Comparison of ENCODE assay signal across 19 cellular contexts in genomic region chr17:44977065-44977464, GRCh38. TPM values are rescaled to one million over a fixed set of nuclear protein-coding genes. Genes with fewer than 3 reads are reported as not detected.
DNase-seq lines count a peak whose midpoint lies in the region; ATAC-seq and TF ChIP-seq lines count a peak whose summit lies in the region.
"Had no signal": no experiment of that assay in that cellular context is flagged by ENCODE, and none has a peak within 500 bp of the region (broad histone marks: within the 10 kb centered on the region; RNA-seq: fewer than 3 reads in every experiment).

No MANE protein-coding gene starts in this region.

- ATAC-seq in heart left ventricle: no peak
- ATAC-seq in left cardiac atrium: no peak
- no peak for ATAC-seq in HG03095 (IDR thresholded peaks at IDR 0.05; ENCODE audit: unreplicated experiment)
- ATAC-seq: gastrocnemius medialis had no signal

- TF ChIP-seq CTCF in heart left ventricle (IDR thresholded peaks at IDR 0.05) (no peak), esophagus squamous epithelium (IDR thresholded peaks at IDR 0.05) (no peak), transverse colon (IDR thresholded peaks at IDR 0.05) (no peak)

- H3K27me3 ChIP-seq in heart left ventricle: peaks cover 0 to 27% (median 0%) of the 10 kb centered on the region in 9 donors
- peaks cover 0 to 52% (median 0%) of the 10 kb centered on the region in 4 donors for H3K27me3 ChIP-seq in esophagus squamous epithelium
- H3K27me3 ChIP-seq in transverse colon: peaks cover 44% of the 10 kb centered on the region

- no peak for DNase-seq in heart left ventricle
- DNase-seq in left cardiac atrium: no peak
- peak; percentile 23 for DNase-seq in NAMALWA (ENCODE audit: low spot score)
- DNase-seq in esophagus squamous epithelium (lab: John Stamatoyannopoulos, UW): no peak
- DNase-seq in transverse colon: no peak
- DNase-seq in activated CD4-positive, alpha-beta T cell treated with anti-CD3 and anti-CD28 coated beads, Interleukin-2, amount 50 U/mL, for 48 hours: no peak
- DNase-seq in activated effector memory CD4-positive, alpha-beta T cell treated with anti-CD3 and anti-CD28 coated beads, Interleukin-2, amount 50 U/mL, for 16 hours: no peak
- DNase-seq: activated T-cell treated with anti-CD3 and anti-CD28 coated beads for 4 hours; amniotic stem cell; C1 segment of cervical spinal cord; central memory CD4-positive, alpha-beta T cell; erythroblast; gastrocnemius medialis; NCI-H146; NCI-H69 had no signal

- TF ChIP-seq EP300 in transverse colon (IDR thresholded peaks at IDR 0.05; ENCODE audit: low read depth): no peak

- in situ Hi-C loops in transverse colon (cut with MboI; ENCODE audit: low pct_ligation_motif_present in 1 of 4, low pct_unique_long_range_greater_than_20kb in 1 of 4, low sequenced_read_pairs in 3 of 4): no loop called here

- intact Hi-C loops in heart left ventricle (cut with DNase I) (no loop called here), left cardiac atrium (cut with DNase I) (no loop called here), esophagus squamous epithelium (cut with DNase I) (no loop called here), transverse colon (cut with DNase I; ENCODE audit: low total_unique reads) (no loop called here)

- H3K9me3 ChIP-seq in heart left ventricle: no peaks in the 10 kb centered on the region
- H3K9me3 ChIP-seq in esophagus squamous epithelium: no peaks in the 10 kb centered on the region
- no peaks in the 10 kb centered on the region for H3K9me3 ChIP-seq in transverse colon
- H3K9me3 ChIP-seq: gastrocnemius medialis, neutrophil had no signal

- no peak for TF ChIP-seq POLR2A in heart left ventricle (IDR thresholded peaks at IDR 0.05)
- TF ChIP-seq POLR2A in esophagus squamous epithelium (IDR thresholded peaks at IDR 0.05): no peak
- TF ChIP-seq POLR2A in transverse colon (IDR thresholded peaks at IDR 0.05): no peak

- H3K36me3 ChIP-seq in heart left ventricle (no peaks in the 10 kb centered on the region), esophagus squamous epithelium (no peaks in the 10 kb centered on the region), transverse colon (no peaks in the 10 kb centered on the region)
- H3K36me3 ChIP-seq: gastrocnemius medialis, neutrophil had no signal

- H3K4me3 ChIP-seq in heart left ventricle (no peak overlapping the region), esophagus squamous epithelium (no peak overlapping the region), transverse colon (no peak overlapping the region)
- H3K4me3 ChIP-seq: gastrocnemius medialis had no signal

- H3K27ac ChIP-seq in heart left ventricle: peak overlapping the region in 9 of 12 donors; percentile 64 to 89 (median 77)
- H3K27ac ChIP-seq in esophagus squamous epithelium: peak overlapping the region in 3 of 4 donors; percentile 39 to 79 (median 40)
- peak overlapping the region in 3 of 4 donors; percentile 53 to 87 (median 54) for H3K27ac ChIP-seq in transverse colon
- H3K27ac ChIP-seq: gastrocnemius medialis, HL-60, neutrophil had no signal

- H3K4me1 ChIP-seq in heart left ventricle (peaks cover 0 to 50% (median 18%) of the 10 kb centered on the region in 12 donors), esophagus squamous epithelium (peaks cover 0 to 53% (median 31%) of the 10 kb centered on the region in 3 donors), transverse colon (peaks cover 18 to 44% (median 22%) of the 10 kb centered on the region in 4 donors)
- H3K4me1 ChIP-seq: gastrocnemius medialis had no signal

- WGBS in heart left ventricle, 4 donors: 73 to 77% (median 76%) methylated on average over 1 to 3 of the region's 3 CpGs
- 76 to 79% methylated on average over 2 to 3 of the region's 3 CpGs for WGBS in esophagus squamous epithelium, 2 donors
- WGBS in transverse colon (ENCODE audit: low coverage in 1 of 2), 2 donors: 58% methylated on average over 3 of the region's 3 CpGs; no CpG with 5 or more reads in 1 of the 2 donors

RNA-seq across cellular contexts. Expression of gene C1QL1, which starts 9.0 kb away (rescaled TPM):
- total RNA-seq in heart left ventricle (1 to 10 TPM in 6 of 9 donors, under 1 TPM in 3; 0.66 to 5.8 (median 1.4) TPM), left cardiac atrium (1 to 10 TPM in 1 of 2 donors, under 1 TPM in 1; 0.94 to 2.9 TPM), esophagus squamous epithelium (1 to 10 TPM in 1 of 4 donors, under 1 TPM in 2, not detected in 1; 0.35 to 2.3 (median 0.70) TPM), transverse colon (1 to 10 TPM in 2 of 4 donors, under 1 TPM in 1, not detected in 1; 0.55 to 6.8 (median 1.1) TPM)
- 1 to 10 TPM; 1.4 to 5.1 TPM for polyA plus RNA-seq in heart left ventricle
- total RNA-seq: gastrocnemius medialis had no signal
- polyA plus RNA-seq: IgD-negative memory B cell had no signal

RNA-seq across cellular contexts. Expression of gene KIF18B, which starts 29.5 kb away (rescaled TPM):
- 1 to 10 TPM in 1 of 9 donors, under 1 TPM in 7, not detected in 1; 0.06 to 5.4 (median 0.44) TPM for total RNA-seq in heart left ventricle
- under 1 TPM; 0.12 to 0.19 TPM for polyA plus RNA-seq in heart left ventricle
- total RNA-seq in left cardiac atrium: under 1 TPM; 0.16 to 0.85 TPM
- total RNA-seq in esophagus squamous epithelium: 10 to 100 TPM in 1 of 4 donors, 1 to 10 TPM in 3; 3.3 to 11.1 (median 4.8) TPM
- total RNA-seq in transverse colon: 1 to 10 TPM in 3 of 4 donors, under 1 TPM in 1; 0.82 to 7.6 (median 3.7) TPM
- polyA plus RNA-seq: IgD-negative memory B cell had no signal
